In genomic region chr4:9866931-9867330, GRCh38 we compare ENCODE assay signal across 17 cellular contexts.
DNase-seq lines count a peak whose midpoint lies in the region; ATAC-seq and TF ChIP-seq lines count a peak whose summit lies in the region.
"Had no signal": no experiment of that assay in that cellular context is flagged by ENCODE, and none has a peak within 500 bp of the region (broad histone marks: within the 10 kb centered on the region; RNA-seq: fewer than 3 reads in every experiment).

No MANE protein-coding gene starts in this region.

- H3K27ac ChIP-seq in neural progenitor cell = no peak overlapping the region
- no peak overlapping the region for H3K27ac ChIP-seq in body of pancreas
- H3K27ac ChIP-seq: BLaER1 treated with 17β-estradiol and CSF1 and Interleukin-3, amounts not matched to agents 10 nM and 100 nM; C4-2B had no signal

- H3K9me3 Mint-ChIP-seq in neural progenitor cell (peaks cover 2% of the 10 kb centered on the region), osteocyte (ENCODE audit: unreplicated experiment) (no peaks in the 10 kb centered on the region)
- H3K9me3 Mint-ChIP-seq: CD4-positive, alpha-beta T cell; CD8-positive, alpha-beta T cell had no signal

- DNase-seq in inferior parietal cortex (ENCODE audit: extremely low spot score) (peak; percentile 56), neural progenitor cell (ENCODE audit: low spot score) (no peak), body of pancreas (no peak), GM03348 (ENCODE audit: low spot score) (no peak), osteocyte (ENCODE audit: extremely low spot score, unreplicated experiment) (no peak)
- DNase-seq: 8988T; ACHN; Caco-2; Calu3; CD4-positive, alpha-beta T cell; CD8-positive, alpha-beta T cell; DMS79 treated with DMSO at 0.1 percent for 48 hours; GF-D8 had no signal

- no peaks in the 10 kb centered on the region for H3K36me3 Mint-ChIP-seq in neural progenitor cell
- no peaks in the 10 kb centered on the region for H3K36me3 Mint-ChIP-seq in osteocyte (ENCODE audit: unreplicated experiment)
- H3K36me3 Mint-ChIP-seq: CD8-positive, alpha-beta T cell had no signal

- H3K9ac ChIP-seq in neural progenitor cell = no peak overlapping the region
- H3K9ac ChIP-seq: BLaER1 treated with 17β-estradiol and CSF1 and Interleukin-3, amounts not matched to agents 10 nM and 100 nM had no signal

- H2AFZ ChIP-seq in neural progenitor cell (replicated peaks) = peak overlapping the region; percentile 17

- intact Hi-C loops in body of pancreas (cut with DNase I) = no loop called here

- no peak overlapping the region for H3K27ac Mint-ChIP-seq in neural progenitor cell
- H3K27ac Mint-ChIP-seq in osteocyte (ENCODE audit: unreplicated experiment) = no peak overlapping the region
- H3K27ac Mint-ChIP-seq: B cell; CD4-positive, alpha-beta T cell; CD8-positive, alpha-beta T cell had no signal

- H3K36me3 ChIP-seq in neural progenitor cell = no peaks in the 10 kb centered on the region
- no peaks in the 10 kb centered on the region for H3K36me3 ChIP-seq in body of pancreas (replicated peaks in 1 of 2; ENCODE audit: insufficient read depth in 1 of 2, low read depth in 2 of 2)

- no peak for ATAC-seq in body of pancreas
- ATAC-seq: CD8-positive, alpha-beta T cell; GM12878 had no signal

- H3K27me3 Mint-ChIP-seq in neural progenitor cell (ENCODE audit: insufficient read depth, low read depth) = no peaks in the 10 kb centered on the region
- no peaks in the 10 kb centered on the region for H3K27me3 Mint-ChIP-seq in osteocyte (ENCODE audit: unreplicated experiment)
- H3K27me3 Mint-ChIP-seq: B cell; CD4-positive, alpha-beta T cell had no signal

- no peaks in the 10 kb centered on the region for H4K20me1 ChIP-seq in neural progenitor cell (ENCODE audit: low read depth)

- no peaks in the 10 kb centered on the region for H3K9me3 ChIP-seq in neural progenitor cell (ENCODE audit: low read depth)
- H3K9me3 ChIP-seq in body of pancreas = no peaks in the 10 kb centered on the region
- H3K9me3 ChIP-seq: Caco-2 had no signal

- no peaks in the 10 kb centered on the region for H3K27me3 ChIP-seq in neural progenitor cell
- no peaks in the 10 kb centered on the region for H3K27me3 ChIP-seq in body of pancreas
- H3K27me3 ChIP-seq: BLaER1 treated with 17β-estradiol and CSF1 and Interleukin-3, amounts not matched to agents 10 nM and 100 nM had no signal

- WGBS in body of pancreas, 2 donors = 70 to 71% methylated on average over 5 of the region's 5 CpGs

- no peak overlapping the region for H3K4me3 ChIP-seq in neural progenitor cell
- H3K4me3 ChIP-seq in body of pancreas = no peak overlapping the region
- H3K4me3 ChIP-seq: BLaER1 treated with 17β-estradiol and CSF1 and Interleukin-3, amounts not matched to agents 10 nM and 100 nM; GM12878 had no signal

- no peak for TF ChIP-seq POLR2A in body of pancreas (IDR thresholded peaks at IDR 0.05)

- TF ChIP-seq CTCF in neural progenitor cell (IDR thresholded peaks at IDR 0.05) (no peak), body of pancreas (IDR thresholded peaks at IDR 0.05) (no peak), osteocyte (IDR thresholded peaks at IDR 0.05) (no peak)

- H3K4me1 ChIP-seq in neural progenitor cell (no peaks in the 10 kb centered on the region), body of pancreas (no peaks in the 10 kb centered on the region)
- H3K4me1 ChIP-seq: BLaER1 treated with 17β-estradiol and CSF1 and Interleukin-3, amounts not matched to agents 10 nM and 100 nM; Caco-2 had no signal

- H3K79me2 ChIP-seq in neural progenitor cell (ENCODE audit: low read depth) = no peaks in the 10 kb centered on the region

- H3K4me1 Mint-ChIP-seq in neural progenitor cell (no peaks in the 10 kb centered on the region), osteocyte (ENCODE audit: unreplicated experiment) (no peaks in the 10 kb centered on the region)
- H3K4me1 Mint-ChIP-seq: B cell had no signal

- H3F3A ChIP-seq in neural progenitor cell (ENCODE audit: low read depth) = no peaks in the 10 kb centered on the region

- no peak overlapping the region for H3K4me3 Mint-ChIP-seq in neural progenitor cell
- H3K4me3 Mint-ChIP-seq in osteocyte (ENCODE audit: unreplicated experiment) = no peak overlapping the region
- H3K4me3 Mint-ChIP-seq: B cell; CD4-positive, alpha-beta T cell; CD8-positive, alpha-beta T cell had no signal

- H3K4me2 ChIP-seq in neural progenitor cell = no peak overlapping the region
- H3K4me2 ChIP-seq: BLaER1 treated with 17β-estradiol and CSF1 and Interleukin-3, amounts not matched to agents 10 nM and 100 nM had no signal
